26 cellular contexts compared by ENCODE assay signal in genomic region chr7:15498465-15498864, GRCh38.
"Had no signal": no experiment of that assay in that cellular context is flagged by ENCODE, and none has a peak within 500 bp of the region (broad histone marks: within the 10 kb centered on the region; RNA-seq: fewer than 3 reads in every experiment).

No MANE protein-coding gene starts in this region.

- H3K27me3 ChIP-seq: esophagus squamous epithelium, gastrocnemius medialis, heart right ventricle, left lung had no signal

- H3K27ac ChIP-seq: coronary artery, dorsolateral prefrontal cortex, epithelial cell of prostate, esophagus squamous epithelium, gastrocnemius medialis, heart right ventricle, left lung, lower lobe of right lung had no signal

- H3K36me3 ChIP-seq: esophagus squamous epithelium, gastrocnemius medialis, heart right ventricle, left lung, lower lobe of right lung had no signal

- H3K4me1 Mint-ChIP-seq: naive thymus-derived CD4-positive, alpha-beta T cell; natural killer cell had no signal

- H3K27me3 Mint-ChIP-seq: naive thymus-derived CD4-positive, alpha-beta T cell had no signal

- H3K4me3 Mint-ChIP-seq: mesothelial cell of epicardium; naive thymus-derived CD4-positive, alpha-beta T cell; natural killer cell had no signal

- H3K9me3 Mint-ChIP-seq: mesothelial cell of epicardium had no signal

- H3K36me3 Mint-ChIP-seq: mesothelial cell of epicardium; naive thymus-derived CD4-positive, alpha-beta T cell; natural killer cell had no signal

- H3K9me3 ChIP-seq: esophagus squamous epithelium, gastrocnemius medialis, heart right ventricle, lower lobe of right lung had no signal

- FAIRE-seq: islet of Langerhans, keratinocyte had no signal

- DNase-seq: dermis blood vessel endothelial cell; dorsolateral prefrontal cortex; effector CD4-positive, alpha-beta T cell; effector memory CD4-positive, alpha-beta T cell; erythroblast; esophagus squamous epithelium; foreskin fibroblast; foreskin melanocyte; gastrocnemius medialis; glutamatergic neuron; head of caudate nucleus; heart right ventricle; hippocampal formation; left cardiac atrium; left lung; left ventricle myocardium superior; lower lobe of right lung; mesenchymal stem cell; naive thymus-derived CD4-positive, alpha-beta T cell; natural killer cell had no signal

- H3K4me3 ChIP-seq: coronary artery, dorsolateral prefrontal cortex, esophagus squamous epithelium, gastrocnemius medialis, heart right ventricle, left lung, lower lobe of right lung had no signal

- H3K27ac Mint-ChIP-seq: mesothelial cell of epicardium; naive thymus-derived CD4-positive, alpha-beta T cell; natural killer cell had no signal

- H3K4me1 ChIP-seq: esophagus squamous epithelium, gastrocnemius medialis, heart right ventricle, left lung, lower lobe of right lung had no signal

- ATAC-seq: esophagus mucosa; gastrocnemius medialis; heart right ventricle; left cardiac atrium; left lung; left ventricle myocardium superior; lower lobe of right lung; naive thymus-derived CD4-positive, alpha-beta T cell; natural killer cell had no signal
